In genomic region chr22:20997536-20998257, GRCh38 we compare ENCODE assay signal across 30 cellular contexts. TPM values are rescaled to one million over a fixed set of nuclear protein-coding genes. Genes with fewer than 3 reads are reported as not detected.
DNase-seq lines count a peak whose midpoint lies in the region; ATAC-seq, FAIRE-seq and TF ChIP-seq lines count a peak whose summit lies in the region.
"Had no signal": no experiment of that assay in that cellular context is flagged by ENCODE, and none has a peak within 500 bp of the region (broad histone marks: within the 10 kb centered on the region; RNA-seq: fewer than 3 reads in every experiment).

No MANE protein-coding gene starts in this region.

- H3K4me3 ChIP-seq in HepG2 (replicated peaks in 1 of 3; ENCODE audit: insufficient read depth in 1 of 3, low read depth in 2 of 3, low read length in 3 of 3) (no peak overlapping the region), right lobe of liver (no peak overlapping the region)
- H3K4me3 ChIP-seq: MG63, skin epidermis had no signal

- TF ChIP-seq CTCF in HepG2 (CRISPR knock-in tag; IDR thresholded peaks at IDR 0.05) (no peak), right lobe of liver (IDR thresholded peaks at IDR 0.05) (no peak)

- peaks cover 8 to 36% of the 10 kb centered on the region in 2 experiments for H3K36me3 ChIP-seq in HepG2 (replicated peaks in 1 of 2; ENCODE audit: control insufficient read depth in 1 of 2, insufficient read depth in 2 of 2, low read length in 2 of 2)
- H3K36me3 ChIP-seq in right lobe of liver: peaks cover 0 to 25% (median 2%) of the 10 kb centered on the region in 4 donors

- no peak overlapping the region for H3K4me3 Mint-ChIP-seq in activated CD4-positive, alpha-beta T cell treated with anti-CD3 and anti-CD28 coated beads, Interleukin-2, amount 10 ng/mL, durations not matched to agents 24 days and 14 days
- no peak overlapping the region for H3K4me3 Mint-ChIP-seq in activated T-helper 1 cell treated with anti-CD3 and anti-CD28 coated beads, Interleukin-12 subunit alpha, Interleukin-12 subunit beta, Interleukin-2, Interleukin-4 antibody, amounts not matched to agents 30 ng/mL and 10 ng/mL and 1 ng/mL, durations not matched to agents 14 hours and 24 hours and 36 hours
- H3K4me3 Mint-ChIP-seq: activated CD4-positive, alpha-beta memory T cell treated with anti-CD3 and anti-CD28 coated beads for 36 hours had no signal

- H4K20me1 ChIP-seq in HepG2 (ENCODE audit: insufficient read depth, low read length): no peaks in the 10 kb centered on the region

- peaks cover 15% of the 10 kb centered on the region for H3K4me1 ChIP-seq in HepG2 (ENCODE audit: insufficient read depth, low read length)
- H3K4me1 ChIP-seq in right lobe of liver: peaks cover 0 to 15% (median 5%) of the 10 kb centered on the region in 4 donors

- intact Hi-C loops in HepG2 (cut with micrococcal nuclease; ENCODE audit: unreplicated experiment): no loop called here
- intact Hi-C loops in right lobe of liver (cut with DNase I): loop anchor here in 1 of 2 donors (10.0 kb wide), 1 partner anchor 53 kb away; no protein-coding TSS in a partner anchor
- intact Hi-C loops in activated CD4-positive, alpha-beta T cell treated with anti-CD3 and anti-CD28 coated beads, Interleukin-2, amount 10 ng/mL, durations not matched to agents 24 days and 14 days (cut with micrococcal nuclease): no loop called here
- intact Hi-C loops in activated T-helper 1 cell treated with anti-CD3 and anti-CD28 coated beads, Interleukin-12 subunit alpha, Interleukin-12 subunit beta, Interleukin-2, Interleukin-4 antibody, amounts not matched to agents 30 ng/mL and 10 ng/mL and 1 ng/mL, durations not matched to agents 14 hours and 24 hours and 36 hours (cut with micrococcal nuclease): no loop called here

- POLR2A ChIA-PET in HepG2 (lab: Yijun Ruan, JAX): interaction anchor here (0.5 to 3.3 kb wide), 5 partner anchors 16 to 165 kb away, joined by 3 to 20 read pairs (median 3); partner anchors contain the start of genes LZTR1 and P2RX6

- H2AFZ ChIP-seq in HepG2 (ENCODE audit: low read length): no peak overlapping the region

- TF ChIP-seq RAD21 in HepG2 (CRISPR knock-in tag; IDR thresholded peaks at IDR 0.05): no peak

- H3K27me3 Mint-ChIP-seq in activated CD4-positive, alpha-beta T cell treated with anti-CD3 and anti-CD28 coated beads, Interleukin-2, amount 10 ng/mL, durations not matched to agents 24 days and 14 days: no peaks in the 10 kb centered on the region
- no peaks in the 10 kb centered on the region for H3K27me3 Mint-ChIP-seq in activated T-helper 1 cell treated with anti-CD3 and anti-CD28 coated beads, Interleukin-12 subunit alpha, Interleukin-12 subunit beta, Interleukin-2, Interleukin-4 antibody, amounts not matched to agents 30 ng/mL and 10 ng/mL and 1 ng/mL, durations not matched to agents 14 hours and 24 hours and 36 hours (ENCODE audit: insufficient read depth)
- H3K27me3 Mint-ChIP-seq: activated CD4-positive, alpha-beta memory T cell treated with anti-CD3 and anti-CD28 coated beads for 36 hours had no signal

- H3K4me2 ChIP-seq in HepG2 (ENCODE audit: low read depth, low read length): no peak overlapping the region

- TF ChIP-seq EP300 in HepG2 (IDR thresholded peaks at IDR 0.05; ENCODE audit: low read depth in 2 of 2, low read length in 2 of 2): no peak
- TF ChIP-seq EP300 in HepG2 (CRISPR knock-in tag; IDR thresholded peaks at IDR 0.05; ENCODE audit: borderline replicate concordance): no peak

- no TSS peak for BruUV-seq in HepG2 (replicated peaks; lab: Mats Ljungman, UMichigan)

- TF ChIP-seq POLR2A in HepG2 (IDR thresholded peaks at IDR 0.05; ENCODE audit: insufficient read depth in 1 of 2, low read depth in 2 of 2, low read length in 2 of 2) (peak in 1 of 2 experiments; percentile 26; a peak in 3 of 4 replicates), right lobe of liver (IDR thresholded peaks at IDR 0.05) (no peak), GM19099 (IDR thresholded peaks at IDR 0.05; ENCODE audit: extremely low read depth, insufficient read length, low read depth) (peak; percentile 27), erythroblast (IDR thresholded peaks at IDR 0.05; ENCODE audit: low read length) (peak; percentile 18)

- no peak overlapping the region for H3K27ac ChIP-seq in HepG2 (ENCODE audit: extremely low read length, insufficient read depth, low read length)
- no peak overlapping the region for H3K27ac ChIP-seq in right lobe of liver
- H3K27ac ChIP-seq: epithelial cell of prostate had no signal

- peaks cover 14% of the 10 kb centered on the region for H3K79me2 ChIP-seq in HepG2 (ENCODE audit: insufficient read depth, low read length)

- WGBS in HepG2 (ENCODE audit: low lambda C conversion rate): 96% methylated on average over 3 of the region's 13 CpGs
- WGBS in right lobe of liver (ENCODE audit: insufficient coverage, low coverage, low lambda C conversion rate, missing lambda C conversion rate): 100% methylated on average over 1 of the region's 13 CpGs

- FAIRE-seq in HepG2 (lab: Jason Lieb, UNC): no peak
- FAIRE-seq: bronchial epithelial cell, colon had no signal

- peaks cover 9% of the 10 kb centered on the region for H3K4me1 Mint-ChIP-seq in activated CD4-positive, alpha-beta T cell treated with anti-CD3 and anti-CD28 coated beads, Interleukin-2, amount 10 ng/mL, durations not matched to agents 24 days and 14 days
- no peaks in the 10 kb centered on the region for H3K4me1 Mint-ChIP-seq in activated T-helper 1 cell treated with anti-CD3 and anti-CD28 coated beads, Interleukin-12 subunit alpha, Interleukin-12 subunit beta, Interleukin-2, Interleukin-4 antibody, amounts not matched to agents 30 ng/mL and 10 ng/mL and 1 ng/mL, durations not matched to agents 14 hours and 24 hours and 36 hours (ENCODE audit: low read depth)

- in situ Hi-C loops in HepG2 (cut with HindIII; ENCODE audit: extremely low pct_ligation_motif_present, low pct_unique_long_range_greater_than_20kb): no loop called here

- no peak overlapping the region for H3K9ac ChIP-seq in HepG2 (ENCODE audit: insufficient read depth, low read depth, low read length)

- peaks cover 21% of the 10 kb centered on the region for H3K36me3 Mint-ChIP-seq in activated CD4-positive, alpha-beta T cell treated with anti-CD3 and anti-CD28 coated beads, Interleukin-2, amount 10 ng/mL, durations not matched to agents 24 days and 14 days (ENCODE audit: low read depth)
- H3K36me3 Mint-ChIP-seq in activated T-helper 1 cell treated with anti-CD3 and anti-CD28 coated beads, Interleukin-12 subunit alpha, Interleukin-12 subunit beta, Interleukin-2, Interleukin-4 antibody, amounts not matched to agents 30 ng/mL and 10 ng/mL and 1 ng/mL, durations not matched to agents 14 hours and 24 hours and 36 hours (ENCODE audit: low read depth): peaks cover 10% of the 10 kb centered on the region

- no peaks in the 10 kb centered on the region for H3K9me3 Mint-ChIP-seq in activated CD4-positive, alpha-beta T cell treated with anti-CD3 and anti-CD28 coated beads, Interleukin-2, amount 10 ng/mL, durations not matched to agents 24 days and 14 days
- no peaks in the 10 kb centered on the region for H3K9me3 Mint-ChIP-seq in activated T-helper 1 cell treated with anti-CD3 and anti-CD28 coated beads, Interleukin-12 subunit alpha, Interleukin-12 subunit beta, Interleukin-2, Interleukin-4 antibody, amounts not matched to agents 30 ng/mL and 10 ng/mL and 1 ng/mL, durations not matched to agents 14 hours and 24 hours and 36 hours
- H3K9me3 Mint-ChIP-seq: activated CD4-positive, alpha-beta memory T cell treated with anti-CD3 and anti-CD28 coated beads for 36 hours had no signal

- CTCF ChIA-PET in HepG2 (lab: Yijun Ruan, JAX; ENCODE audit: low intra/inter-chr PET ratio, low total read pairs): no interaction called here

- ATAC-seq in HepG2: no peak
- no peak for ATAC-seq in right lobe of liver
- no peak for ATAC-seq in GM18511 (IDR thresholded peaks at IDR 0.05; ENCODE audit: unreplicated experiment)
- ATAC-seq: activated CD4-positive, CD25-positive, alpha-beta regulatory T cell treated with anti-CD3 and anti-CD28 coated beads, Interleukin-2, amount 50 U/mL, for 24 hours; left ventricle myocardium superior; Panc1 had no signal

- H3K27ac Mint-ChIP-seq in activated CD4-positive, alpha-beta T cell treated with anti-CD3 and anti-CD28 coated beads, Interleukin-2, amount 10 ng/mL, durations not matched to agents 24 days and 14 days: no peak overlapping the region
- H3K27ac Mint-ChIP-seq in activated T-helper 1 cell treated with anti-CD3 and anti-CD28 coated beads, Interleukin-12 subunit alpha, Interleukin-12 subunit beta, Interleukin-2, Interleukin-4 antibody, amounts not matched to agents 30 ng/mL and 10 ng/mL and 1 ng/mL, durations not matched to agents 14 hours and 24 hours and 36 hours: no peak overlapping the region
- H3K27ac Mint-ChIP-seq: activated CD4-positive, alpha-beta memory T cell treated with anti-CD3 and anti-CD28 coated beads for 36 hours had no signal

- H3K9me3 ChIP-seq in HepG2 (ENCODE audit: low read length): no peaks in the 10 kb centered on the region
- H3K9me3 ChIP-seq in right lobe of liver: no peaks in the 10 kb centered on the region
- H3K9me3 ChIP-seq: MG63 had no signal

- no peaks in the 10 kb centered on the region for H3K27me3 ChIP-seq in HepG2 (ENCODE audit: control insufficient read depth in 1 of 2, insufficient read depth in 2 of 2, low read length in 2 of 2)
- no peaks in the 10 kb centered on the region for H3K27me3 ChIP-seq in right lobe of liver
- H3K27me3 ChIP-seq: MG63 had no signal

- DNase-seq in HepG2 (ENCODE audit: low spot score) (no peak), right lobe of liver (no peak), erythroblast (lab: John Stamatoyannopoulos, UW) (no peak)
- DNase-seq in activated CD4-positive, alpha-beta T cell treated with anti-CD3 and anti-CD28 coated beads, Interleukin-2, amount 10 ng/mL, durations not matched to agents 24 days and 14 days: no peak
- DNase-seq in activated T-helper 1 cell treated with anti-CD3 and anti-CD28 coated beads, Interleukin-12 subunit alpha, Interleukin-12 subunit beta, Interleukin-2, Interleukin-4 antibody, amounts not matched to agents 30 ng/mL and 10 ng/mL and 1 ng/mL, durations not matched to agents 14 hours and 24 hours and 36 hours (ENCODE audit: low spot score): no peak
- DNase-seq: activated CD4-positive, alpha-beta memory T cell treated with anti-CD3 and anti-CD28 coated beads for 36 hours; activated gamma-delta T cell; activated T-cell treated with anti-CD3 and anti-CD28 coated beads for 4 hours; anterior cingulate cortex; effector CD8-positive, alpha-beta T cell; H7; islet precursor cell; KG1; left ventricle myocardium superior; MG63; NCI-H2081; NCI-H2227 treated with DMSO at 0.1 percent for 48 hours; NCI-H69; SIG-M5; stimulated activated CD4-positive, alpha-beta T cell treated with anti-CD3 and anti-CD28 coated beads, Interleukin-1b, Interleukin-23, amount 100 ng/mL, for 48 hours; trophoblast cell had no signal

RNA-seq across cellular contexts. Expression of gene THAP7, which starts 4.2 kb away (rescaled TPM):
- total RNA-seq in HepG2 (2016; rRNA removed; fragmentation: Illumina TruSeq; extraction: Trizol): 20.4 and 25.5 TPM in 2 replicates
- 10.9 and 13.4 TPM in 2 replicates for total RNA-seq in HepG2 (2016; cell fraction: cytosol; rRNA removed; fragmentation: Illumina TruSeq; extraction: Trizol; ENCODE audit: low read depth)
- 22.1 and 23.8 TPM in 2 replicates for total RNA-seq in HepG2 (2016; cell fraction: insoluble cytoplasmic fraction; rRNA removed; fragmentation: Illumina TruSeq; extraction: Trizol)
- 19.2 and 23.3 TPM in 2 replicates for total RNA-seq in HepG2 (2016; cell fraction: membrane; rRNA removed; fragmentation: Illumina TruSeq; extraction: Trizol)
- 18.4 and 19.1 TPM in 2 replicates for total RNA-seq in HepG2 (2016; cell fraction: nucleus; rRNA removed; fragmentation: Illumina TruSeq; extraction: Trizol)
- 13.0 and 16.4 TPM in 2 replicates for polyA plus RNA-seq in HepG2 (2011; rRNA removed)
- polyA plus RNA-seq in HepG2 (2011; cell fraction: cytosol; rRNA removed): 11.4 and 17.5 TPM in 2 replicates
- polyA plus RNA-seq in HepG2 (2011; cell fraction: nucleus; rRNA removed): 53.1 and 55.7 TPM in 2 replicates
- polyA plus RNA-seq in HepG2 (2012): 7.6 and 9.2 TPM in 2 replicates
- 11.6 and 14.4 TPM in 2 replicates for polyA plus RNA-seq in HepG2 (2016; cell fraction: cytosol; fragmentation: Illumina TruSeq; extraction: Trizol; ENCODE audit: low read depth)
- polyA plus RNA-seq in HepG2 (2016; cell fraction: insoluble cytoplasmic fraction; fragmentation: Illumina TruSeq; extraction: Trizol; ENCODE audit: low read depth): 22.2 and 26.6 TPM in 2 replicates
- 17.6 and 24.0 TPM in 2 replicates for polyA plus RNA-seq in HepG2 (2016; cell fraction: membrane; fragmentation: Illumina TruSeq; extraction: Trizol; ENCODE audit: low read depth)
- 42.7 and 46.0 TPM in 2 replicates for polyA plus RNA-seq in HepG2 (2016; cell fraction: nucleus; fragmentation: Illumina TruSeq; extraction: Trizol; ENCODE audit: insufficient read depth, low read depth)
- polyA minus RNA-seq in HepG2 (2011; rRNA and poly(A)+ RNA removed; ENCODE audit: low replicate concordance): 19.9 and 30.3 TPM in 2 replicates
- 6.9 and 7.9 TPM in 2 replicates for polyA minus RNA-seq in HepG2 (2011; cell fraction: cytosol; rRNA and poly(A)+ RNA removed)
- 34.2 and 38.9 TPM in 2 replicates for polyA minus RNA-seq in HepG2 (2011; cell fraction: nucleus; rRNA and poly(A)+ RNA removed)
- total RNA-seq in right lobe of liver: 10 to 100 TPM in 5 of 6 experiments, 1 to 10 TPM in 1; 9.3 to 32.5 (median 15.6) TPM
- 30.3 and 31.5 TPM in 2 replicates for total RNA-seq in activated CD4-positive, alpha-beta T cell treated with anti-CD3 and anti-CD28 coated beads, Interleukin-2, amount 10 ng/mL, durations not matched to agents 24 days and 14 days
- total RNA-seq in activated T-helper 1 cell treated with anti-CD3 and anti-CD28 coated beads, Interleukin-12 subunit alpha, Interleukin-12 subunit beta, Interleukin-2, Interleukin-4 antibody, amounts not matched to agents 30 ng/mL and 10 ng/mL and 1 ng/mL, durations not matched to agents 14 hours and 24 hours and 36 hours: 35.1 and 36.8 TPM in 2 replicates

RNA-seq across cellular contexts. Expression of gene LZTR1, which starts 15.6 kb away (rescaled TPM):
- total RNA-seq in HepG2 (2016; rRNA removed; fragmentation: Illumina TruSeq; extraction: Trizol): 12.0 and 22.4 TPM in 2 replicates
- total RNA-seq in HepG2 (2016; cell fraction: cytosol; rRNA removed; fragmentation: Illumina TruSeq; extraction: Trizol; ENCODE audit: low read depth): 6.7 and 7.2 TPM in 2 replicates
- 11.0 and 24.0 TPM in 2 replicates for total RNA-seq in HepG2 (2016; cell fraction: insoluble cytoplasmic fraction; rRNA removed; fragmentation: Illumina TruSeq; extraction: Trizol)
- total RNA-seq in HepG2 (2016; cell fraction: membrane; rRNA removed; fragmentation: Illumina TruSeq; extraction: Trizol): 7.2 and 7.5 TPM in 2 replicates
- 24.0 and 31.5 TPM in 2 replicates for total RNA-seq in HepG2 (2016; cell fraction: nucleus; rRNA removed; fragmentation: Illumina TruSeq; extraction: Trizol)
- polyA plus RNA-seq in HepG2 (2011; rRNA removed): 21.8 and 36.0 TPM in 2 replicates
- polyA plus RNA-seq in HepG2 (2011; cell fraction: cytosol; rRNA removed): 7.8 and 11.5 TPM in 2 replicates
- polyA plus RNA-seq in HepG2 (2011; cell fraction: nucleus; rRNA removed): 218 and 255 TPM in 2 replicates
- polyA plus RNA-seq in HepG2 (2012): 16.0 and 20.8 TPM in 2 replicates
- polyA plus RNA-seq in HepG2 (2016; cell fraction: cytosol; fragmentation: Illumina TruSeq; extraction: Trizol; ENCODE audit: low read depth): 1.7 and 1.9 TPM in 2 replicates
- 10.7 and 13.3 TPM in 2 replicates for polyA plus RNA-seq in HepG2 (2016; cell fraction: insoluble cytoplasmic fraction; fragmentation: Illumina TruSeq; extraction: Trizol; ENCODE audit: low read depth)
- polyA plus RNA-seq in HepG2 (2016; cell fraction: membrane; fragmentation: Illumina TruSeq; extraction: Trizol; ENCODE audit: low read depth): 3.5 and 4.4 TPM in 2 replicates
- polyA plus RNA-seq in HepG2 (2016; cell fraction: nucleus; fragmentation: Illumina TruSeq; extraction: Trizol; ENCODE audit: insufficient read depth, low read depth): 85.8 and 92.2 TPM in 2 replicates
- polyA minus RNA-seq in HepG2 (2011; rRNA and poly(A)+ RNA removed; ENCODE audit: low replicate concordance): 28.9 and 51.0 TPM in 2 replicates
- 12.1 and 13.7 TPM in 2 replicates for polyA minus RNA-seq in HepG2 (2011; cell fraction: cytosol; rRNA and poly(A)+ RNA removed)
- polyA minus RNA-seq in HepG2 (2011; cell fraction: nucleus; rRNA and poly(A)+ RNA removed): 71.7 and 79.9 TPM in 2 replicates
- total RNA-seq in right lobe of liver: 10 to 100 TPM; 22.7 to 33.3 (median 27.0) TPM
- total RNA-seq in activated CD4-positive, alpha-beta T cell treated with anti-CD3 and anti-CD28 coated beads, Interleukin-2, amount 10 ng/mL, durations not matched to agents 24 days and 14 days: 69.9 and 76.4 TPM in 2 replicates
- 81.9 and 87.5 TPM in 2 replicates for total RNA-seq in activated T-helper 1 cell treated with anti-CD3 and anti-CD28 coated beads, Interleukin-12 subunit alpha, Interleukin-12 subunit beta, Interleukin-2, Interleukin-4 antibody, amounts not matched to agents 30 ng/mL and 10 ng/mL and 1 ng/mL, durations not matched to agents 14 hours and 24 hours and 36 hours

RNA-seq across cellular contexts. Expression of gene P2RX6, which starts 17.3 kb away (rescaled TPM):
- total RNA-seq in HepG2 (2016; rRNA removed; fragmentation: Illumina TruSeq; extraction: Trizol) (0.04 TPM in 1 of 2 replicates, not detected in the other), right lobe of liver (1 to 10 TPM in 1 of 6 experiments, under 1 TPM in 4, not detected in 1; 0.09 to 1.4 (median 0.42) TPM)
- total RNA-seq in HepG2 (2016; cell fraction: cytosol; rRNA removed; fragmentation: Illumina TruSeq; extraction: Trizol; ENCODE audit: low read depth): not detected in 2 replicates
- total RNA-seq in HepG2 (2016; cell fraction: insoluble cytoplasmic fraction; rRNA removed; fragmentation: Illumina TruSeq; extraction: Trizol): not detected in 2 replicates
- total RNA-seq in HepG2 (2016; cell fraction: membrane; rRNA removed; fragmentation: Illumina TruSeq; extraction: Trizol): not detected in 2 replicates
- total RNA-seq in HepG2 (2016; cell fraction: nucleus; rRNA removed; fragmentation: Illumina TruSeq; extraction: Trizol): not detected in 2 replicates
- polyA plus RNA-seq in HepG2 (2011; rRNA removed): 0.12 and 0.20 TPM in 2 replicates
- 0.06 and 0.19 TPM in 2 replicates for polyA plus RNA-seq in HepG2 (2011; cell fraction: cytosol; rRNA removed)
- 0.66 and 1.2 TPM in 2 replicates for polyA plus RNA-seq in HepG2 (2011; cell fraction: nucleus; rRNA removed)
- 0.07 and 0.25 TPM in 2 replicates for polyA plus RNA-seq in HepG2 (2012)
- not detected in 2 replicates for polyA plus RNA-seq in HepG2 (2016; cell fraction: cytosol; fragmentation: Illumina TruSeq; extraction: Trizol; ENCODE audit: low read depth)
- polyA plus RNA-seq in HepG2 (2016; cell fraction: insoluble cytoplasmic fraction; fragmentation: Illumina TruSeq; extraction: Trizol; ENCODE audit: low read depth): not detected in 2 replicates
- polyA plus RNA-seq in HepG2 (2016; cell fraction: membrane; fragmentation: Illumina TruSeq; extraction: Trizol; ENCODE audit: low read depth): not detected in 2 replicates
- not detected in 2 replicates for polyA plus RNA-seq in HepG2 (2016; cell fraction: nucleus; fragmentation: Illumina TruSeq; extraction: Trizol; ENCODE audit: insufficient read depth, low read depth)
- 0.46 and 5.4 TPM in 2 replicates for polyA minus RNA-seq in HepG2 (2011; rRNA and poly(A)+ RNA removed; ENCODE audit: low replicate concordance)
- not detected in 2 replicates for polyA minus RNA-seq in HepG2 (2011; cell fraction: cytosol; rRNA and poly(A)+ RNA removed)
- 0.50 TPM in 1 of 2 replicates, not detected in the other for polyA minus RNA-seq in HepG2 (2011; cell fraction: nucleus; rRNA and poly(A)+ RNA removed)
- not detected in 2 replicates for total RNA-seq in activated CD4-positive, alpha-beta T cell treated with anti-CD3 and anti-CD28 coated beads, Interleukin-2, amount 10 ng/mL, durations not matched to agents 24 days and 14 days
- 0.18 and 0.22 TPM in 2 replicates for total RNA-seq in activated T-helper 1 cell treated with anti-CD3 and anti-CD28 coated beads, Interleukin-12 subunit alpha, Interleukin-12 subunit beta, Interleukin-2, Interleukin-4 antibody, amounts not matched to agents 30 ng/mL and 10 ng/mL and 1 ng/mL, durations not matched to agents 14 hours and 24 hours and 36 hours
- total RNA-seq: activated CD4-positive, alpha-beta memory T cell treated with anti-CD3 and anti-CD28 coated beads for 36 hours had no signal

RNA-seq across cellular contexts. Expression of gene AIFM3, which starts 30.6 kb away (rescaled TPM):
- total RNA-seq in HepG2 (2016; rRNA removed; fragmentation: Illumina TruSeq; extraction: Trizol) (11.0 and 15.3 TPM in 2 replicates), right lobe of liver (1 to 10 TPM in 3 of 6 experiments, under 1 TPM in 3; 0.37 to 1.4 (median 1.0) TPM)
- total RNA-seq in HepG2 (2016; cell fraction: cytosol; rRNA removed; fragmentation: Illumina TruSeq; extraction: Trizol; ENCODE audit: low read depth): 11.0 and 11.3 TPM in 2 replicates
- 8.7 and 17.7 TPM in 2 replicates for total RNA-seq in HepG2 (2016; cell fraction: insoluble cytoplasmic fraction; rRNA removed; fragmentation: Illumina TruSeq; extraction: Trizol)
- 18.9 and 20.5 TPM in 2 replicates for total RNA-seq in HepG2 (2016; cell fraction: membrane; rRNA removed; fragmentation: Illumina TruSeq; extraction: Trizol)
- total RNA-seq in HepG2 (2016; cell fraction: nucleus; rRNA removed; fragmentation: Illumina TruSeq; extraction: Trizol): 17.3 and 19.2 TPM in 2 replicates
- polyA plus RNA-seq in HepG2 (2011; rRNA removed): 9.0 and 12.0 TPM in 2 replicates
- polyA plus RNA-seq in HepG2 (2011; cell fraction: cytosol; rRNA removed): 9.9 and 12.9 TPM in 2 replicates
- polyA plus RNA-seq in HepG2 (2011; cell fraction: nucleus; rRNA removed): 124 and 135 TPM in 2 replicates
- 9.3 and 10.2 TPM in 2 replicates for polyA plus RNA-seq in HepG2 (2012)
- 9.8 and 11.5 TPM in 2 replicates for polyA plus RNA-seq in HepG2 (2016; cell fraction: cytosol; fragmentation: Illumina TruSeq; extraction: Trizol; ENCODE audit: low read depth)
- polyA plus RNA-seq in HepG2 (2016; cell fraction: insoluble cytoplasmic fraction; fragmentation: Illumina TruSeq; extraction: Trizol; ENCODE audit: low read depth): 8.2 and 11.1 TPM in 2 replicates
- 16.8 and 17.1 TPM in 2 replicates for polyA plus RNA-seq in HepG2 (2016; cell fraction: membrane; fragmentation: Illumina TruSeq; extraction: Trizol; ENCODE audit: low read depth)
- 45.0 and 47.7 TPM in 2 replicates for polyA plus RNA-seq in HepG2 (2016; cell fraction: nucleus; fragmentation: Illumina TruSeq; extraction: Trizol; ENCODE audit: insufficient read depth, low read depth)
- 0.07 and 13.9 TPM in 2 replicates for polyA minus RNA-seq in HepG2 (2011; rRNA and poly(A)+ RNA removed; ENCODE audit: low replicate concordance)
- polyA minus RNA-seq in HepG2 (2011; cell fraction: cytosol; rRNA and poly(A)+ RNA removed): 6.5 and 6.6 TPM in 2 replicates
- polyA minus RNA-seq in HepG2 (2011; cell fraction: nucleus; rRNA and poly(A)+ RNA removed): 18.9 and 19.3 TPM in 2 replicates
- total RNA-seq in activated CD4-positive, alpha-beta T cell treated with anti-CD3 and anti-CD28 coated beads, Interleukin-2, amount 10 ng/mL, durations not matched to agents 24 days and 14 days: 0.37 TPM in 1 of 2 replicates, not detected in the other
- 0.88 and 0.93 TPM in 2 replicates for total RNA-seq in activated T-helper 1 cell treated with anti-CD3 and anti-CD28 coated beads, Interleukin-12 subunit alpha, Interleukin-12 subunit beta, Interleukin-2, Interleukin-4 antibody, amounts not matched to agents 30 ng/mL and 10 ng/mL and 1 ng/mL, durations not matched to agents 14 hours and 24 hours and 36 hours
- total RNA-seq: activated CD4-positive, alpha-beta memory T cell treated with anti-CD3 and anti-CD28 coated beads for 36 hours had no signal

RNA-seq across cellular contexts. Expression of gene SLC7A4, which starts 34.7 kb away (rescaled TPM):
- total RNA-seq in HepG2 (2016; rRNA removed; fragmentation: Illumina TruSeq; extraction: Trizol) (not detected in 2 replicates), right lobe of liver (under 1 TPM in 5 of 6 experiments, not detected in 1; 0.12 to 0.35 (median 0.18) TPM)
- not detected in 2 replicates for total RNA-seq in HepG2 (2016; cell fraction: cytosol; rRNA removed; fragmentation: Illumina TruSeq; extraction: Trizol; ENCODE audit: low read depth)
- total RNA-seq in HepG2 (2016; cell fraction: insoluble cytoplasmic fraction; rRNA removed; fragmentation: Illumina TruSeq; extraction: Trizol): not detected in 2 replicates
- not detected in 2 replicates for total RNA-seq in HepG2 (2016; cell fraction: membrane; rRNA removed; fragmentation: Illumina TruSeq; extraction: Trizol)
- total RNA-seq in HepG2 (2016; cell fraction: nucleus; rRNA removed; fragmentation: Illumina TruSeq; extraction: Trizol): not detected in 2 replicates
- polyA plus RNA-seq in HepG2 (2011; rRNA removed): not detected in 2 replicates
- not detected in 2 replicates for polyA plus RNA-seq in HepG2 (2011; cell fraction: cytosol; rRNA removed)
- not detected in 2 replicates for polyA plus RNA-seq in HepG2 (2011; cell fraction: nucleus; rRNA removed)
- polyA plus RNA-seq in HepG2 (2012): not detected in 2 replicates
- not detected in 2 replicates for polyA plus RNA-seq in HepG2 (2016; cell fraction: cytosol; fragmentation: Illumina TruSeq; extraction: Trizol; ENCODE audit: low read depth)
- not detected in 2 replicates for polyA plus RNA-seq in HepG2 (2016; cell fraction: insoluble cytoplasmic fraction; fragmentation: Illumina TruSeq; extraction: Trizol; ENCODE audit: low read depth)
- not detected in 2 replicates for polyA plus RNA-seq in HepG2 (2016; cell fraction: membrane; fragmentation: Illumina TruSeq; extraction: Trizol; ENCODE audit: low read depth)
- not detected in 2 replicates for polyA plus RNA-seq in HepG2 (2016; cell fraction: nucleus; fragmentation: Illumina TruSeq; extraction: Trizol; ENCODE audit: insufficient read depth, low read depth)
- polyA minus RNA-seq in HepG2 (2011; rRNA and poly(A)+ RNA removed; ENCODE audit: low replicate concordance): not detected in 2 replicates
- polyA minus RNA-seq in HepG2 (2011; cell fraction: cytosol; rRNA and poly(A)+ RNA removed): not detected in 2 replicates
- polyA minus RNA-seq in HepG2 (2011; cell fraction: nucleus; rRNA and poly(A)+ RNA removed): not detected in 2 replicates
- total RNA-seq in activated CD4-positive, alpha-beta T cell treated with anti-CD3 and anti-CD28 coated beads, Interleukin-2, amount 10 ng/mL, durations not matched to agents 24 days and 14 days: not detected in 2 replicates
- total RNA-seq in activated T-helper 1 cell treated with anti-CD3 and anti-CD28 coated beads, Interleukin-12 subunit alpha, Interleukin-12 subunit beta, Interleukin-2, Interleukin-4 antibody, amounts not matched to agents 30 ng/mL and 10 ng/mL and 1 ng/mL, durations not matched to agents 14 hours and 24 hours and 36 hours: not detected in 2 replicates
- total RNA-seq: activated CD4-positive, alpha-beta memory T cell treated with anti-CD3 and anti-CD28 coated beads for 36 hours; H7; HT-29 had no signal
